8 cellular contexts compared by ENCODE assay signal in the genomic region with DNA sequence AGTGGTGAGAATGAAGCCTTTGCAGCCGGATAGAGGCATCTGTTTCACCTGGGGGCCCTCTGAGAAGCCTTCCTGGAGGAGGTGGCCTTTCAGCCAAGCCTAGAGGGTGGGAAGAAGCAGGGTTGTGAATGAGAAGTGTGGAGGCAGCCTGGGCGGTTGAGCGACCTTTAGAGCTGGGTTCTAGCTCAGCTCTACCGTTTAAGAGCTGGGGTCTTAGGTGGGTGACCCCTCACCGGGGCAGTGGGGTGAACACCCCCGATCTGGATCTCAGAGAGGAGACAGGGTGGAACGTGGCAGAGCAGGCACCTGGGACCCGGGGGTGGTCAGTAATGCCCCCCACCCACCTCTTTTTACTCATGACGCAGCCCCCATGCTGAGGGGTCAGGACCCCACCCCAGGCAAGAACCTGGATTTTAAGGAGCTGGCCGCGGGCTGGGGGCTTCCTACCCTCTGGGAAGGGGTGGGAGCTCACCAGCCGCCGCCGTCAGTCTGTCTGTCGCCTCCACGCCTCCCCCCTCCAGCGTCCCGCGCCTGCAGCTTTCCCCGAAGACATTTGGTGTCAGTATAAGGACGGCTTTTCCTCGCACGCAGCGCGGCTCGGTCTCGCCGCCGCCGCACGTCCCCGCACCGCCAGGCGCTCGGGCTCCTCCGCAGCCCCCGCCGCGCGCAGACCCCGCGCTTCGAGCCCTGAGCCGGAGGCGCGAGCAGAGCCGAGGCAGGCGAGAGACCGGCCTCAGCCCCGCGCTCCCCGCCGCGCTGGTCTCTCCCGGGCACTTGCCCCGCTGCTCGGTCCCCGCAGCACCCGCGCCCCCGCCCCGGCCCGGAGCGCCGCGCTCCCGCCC. TPM values are rescaled to one million over a fixed set of nuclear protein-coding genes. Genes with fewer than 3 reads are reported as not detected.
DNase-seq lines count a peak whose midpoint lies in the region; ATAC-seq, FAIRE-seq and TF ChIP-seq lines count a peak whose summit lies in the region.

No MANE protein-coding gene starts in this region.

- no peaks in the 10 kb centered on the region for H4K20me1 ChIP-seq in astrocyte (ENCODE audit: insufficient read depth, low read length)

- no peaks in the 10 kb centered on the region for H3K79me2 ChIP-seq in astrocyte (ENCODE audit: insufficient read depth, low read length)

- H3K36me3 ChIP-seq in CD4-positive, CD25-positive, alpha-beta regulatory T cell (ENCODE audit: control insufficient read depth, insufficient read depth, low read length) = no peaks in the 10 kb centered on the region
- H3K36me3 ChIP-seq in Peyer's patch (no peaks in the 10 kb centered on the region), astrocyte (ENCODE audit: insufficient read depth, low read length) (no peaks in the 10 kb centered on the region), mucosa of descending colon (ENCODE audit: low read depth) (no peaks in the 10 kb centered on the region)

- peak overlapping the region in 3 of 4 donors; percentile 68 to 81 (median 70) for H3K4me3 Mint-ChIP-seq in CD4-positive, CD25-positive, alpha-beta regulatory T cell
- peak overlapping the region; percentile 76 for H3K4me3 Mint-ChIP-seq in astrocyte (ENCODE audit: unreplicated experiment)

- DNase-seq in CD4-positive, CD25-positive, alpha-beta regulatory T cell = peak in 2 of 3 donors; percentile 36 to 52
- DNase-seq in Peyer's patch (no peak), astrocyte (ENCODE audit: low read depth) (no peak), mucosa of descending colon (peak in 1 of 3 donors; percentile 12), ureter (ENCODE audit: low spot score) (peak; percentile 58), NCI-H524 treated with DMSO at 0.1 percent for 48 hours (lab: John Stamatoyannopoulos, UW) (no peak), NCI-H2029 (lab: John Stamatoyannopoulos, UW) (no peak)

- peaks cover 0 to 2% (median 0%) of the 10 kb centered on the region in 7 donors for H3K9me3 Mint-ChIP-seq in CD4-positive, CD25-positive, alpha-beta regulatory T cell
- H3K9me3 Mint-ChIP-seq in astrocyte (ENCODE audit: unreplicated experiment) = no peaks in the 10 kb centered on the region

- ATAC-seq in CD4-positive, CD25-positive, alpha-beta regulatory T cell (ENCODE audit: low read depth in 2 of 2) = peak; percentile 64 to 72
- ATAC-seq in mucosa of descending colon (peak; percentile 31), HG02885 (IDR thresholded peaks at IDR 0.05; ENCODE audit: poor library complexity, unreplicated experiment) (no peak)

- H3K27me3 ChIP-seq in CD4-positive, CD25-positive, alpha-beta regulatory T cell (ENCODE audit: control insufficient read depth, insufficient read depth, low read length) = peaks cover 13% of the 10 kb centered on the region
- H3K27me3 ChIP-seq in Peyer's patch (peaks cover 0 to 24% of the 10 kb centered on the region in 2 donors), astrocyte (ENCODE audit: insufficient read depth, low read length) (peaks cover 53% of the 10 kb centered on the region)

- H3K4me2 ChIP-seq in astrocyte (ENCODE audit: low read length) = peak overlapping the region; percentile 59

- intact Hi-C loops in mucosa of descending colon (cut with DNase I, micrococcal nuclease) = no loop called here

- no peak overlapping the region for H3K4me3 ChIP-seq in CD4-positive, CD25-positive, alpha-beta regulatory T cell (ENCODE audit: low read depth, low read length)
- H3K4me3 ChIP-seq in Peyer's patch (peak overlapping the region in 3 of 4 donors; percentile 36 to 46 (median 39)), astrocyte (ENCODE audit: insufficient read depth, low read depth, low read length) (no peak overlapping the region), mucosa of descending colon (no peak overlapping the region)

- H3K27ac Mint-ChIP-seq in CD4-positive, CD25-positive, alpha-beta regulatory T cell = no peak overlapping the region
- H3K27ac Mint-ChIP-seq in astrocyte (ENCODE audit: unreplicated experiment) = peak overlapping the region; percentile 91

- H3K4me1 ChIP-seq in CD4-positive, CD25-positive, alpha-beta regulatory T cell (ENCODE audit: control insufficient read depth, insufficient read depth, low read length, poor library complexity, severe bottlenecking) = peaks cover 5% of the 10 kb centered on the region
- H3K4me1 ChIP-seq in Peyer's patch (peaks cover 0 to 16% (median 3%) of the 10 kb centered on the region in 4 donors), astrocyte (ENCODE audit: insufficient read depth, low read length) (no peaks in the 10 kb centered on the region), mucosa of descending colon (ENCODE audit: low read depth) (peaks cover 7% of the 10 kb centered on the region)

- no peak overlapping the region for H2AFZ ChIP-seq in astrocyte (ENCODE audit: low read depth, low read length)

- peaks cover 66% of the 10 kb centered on the region for H3K27me3 Mint-ChIP-seq in CD4-positive, CD25-positive, alpha-beta regulatory T cell
- peaks cover 53% of the 10 kb centered on the region for H3K27me3 Mint-ChIP-seq in astrocyte (ENCODE audit: low read depth, unreplicated experiment)

- no peak overlapping the region for H3K27ac ChIP-seq in CD4-positive, CD25-positive, alpha-beta regulatory T cell (ENCODE audit: insufficient read depth, low read length, poor library complexity, severe bottlenecking)
- H3K27ac ChIP-seq in Peyer's patch (no peak overlapping the region), astrocyte (ENCODE audit: low read depth, low read length) (no peak overlapping the region)

- no peak overlapping the region for H3K9ac ChIP-seq in astrocyte (ENCODE audit: low read length)

- TF ChIP-seq POLR2A in Peyer's patch (IDR thresholded peaks at IDR 0.05) = no peak

- H3K36me3 Mint-ChIP-seq in CD4-positive, CD25-positive, alpha-beta regulatory T cell = no peaks in the 10 kb centered on the region
- peaks cover 3% of the 10 kb centered on the region for H3K36me3 Mint-ChIP-seq in astrocyte (ENCODE audit: low read depth, unreplicated experiment)

- H3K9me3 ChIP-seq in CD4-positive, CD25-positive, alpha-beta regulatory T cell (ENCODE audit: control insufficient read depth in 2 of 2, low read length in 2 of 2) = no peaks in the 10 kb centered on the region
- H3K9me3 ChIP-seq in Peyer's patch (peaks cover 0 to 3% (median 0%) of the 10 kb centered on the region in 4 donors), astrocyte (ENCODE audit: insufficient read depth, low read depth, low read length) (no peaks in the 10 kb centered on the region), mucosa of descending colon (no peaks in the 10 kb centered on the region)

- FAIRE-seq in astrocyte (lab: Jason Lieb, UNC) = no peak

- peaks cover 0 to 8% (median 0%) of the 10 kb centered on the region in 4 donors for H3K4me1 Mint-ChIP-seq in CD4-positive, CD25-positive, alpha-beta regulatory T cell
- H3K4me1 Mint-ChIP-seq in astrocyte (ENCODE audit: low read depth, unreplicated experiment) = no peaks in the 10 kb centered on the region

- TF ChIP-seq CTCF in Peyer's patch (IDR thresholded peaks at IDR 0.05) = peak in 3 of 6 experiments; percentile 22 to 28 (median 25)
- no peak for TF ChIP-seq CTCF in astrocyte (IDR thresholded peaks at IDR 0.05; ENCODE audit: insufficient read depth, low read depth, low read length)
- no peak for TF ChIP-seq CTCF in mucosa of descending colon (IDR thresholded peaks at IDR 0.05)

RNA-seq across cellular contexts. Expression of gene CACNA1I, which starts 13.4 kb away (rescaled TPM):
- total RNA-seq in CD4-positive, CD25-positive, alpha-beta regulatory T cell = 10.6 TPM
- polyA plus RNA-seq in CD4-positive, CD25-positive, alpha-beta regulatory T cell = under 1 TPM; 0.06 to 0.45 (median 0.30) TPM
- total RNA-seq in Peyer's patch (1 to 10 TPM in 3 of 4 donors, under 1 TPM in 1; 0.95 to 6.6 (median 1.6) TPM), astrocyte (0.11 and 0.17 TPM in 2 replicates), mucosa of descending colon (under 1 TPM; 0.19 to 0.41 (median 0.20) TPM), ureter (0.75 TPM)

RNA-seq across cellular contexts. Expression of gene RPS19BP1, which starts 24.6 kb away (rescaled TPM):
- 42.9 TPM for total RNA-seq in CD4-positive, CD25-positive, alpha-beta regulatory T cell
- 100 to 1,000 TPM; 102 to 117 (median 110) TPM for polyA plus RNA-seq in CD4-positive, CD25-positive, alpha-beta regulatory T cell
- total RNA-seq in Peyer's patch (100 to 1,000 TPM in 1 of 4 donors, 10 to 100 TPM in 3; 59.4 to 132 (median 93.7) TPM), astrocyte (45.5 and 58.7 TPM in 2 replicates), mucosa of descending colon (10 to 100 TPM; 59.1 to 77.7 (median 61.2) TPM), ureter (43.2 TPM)

RNA-seq across cellular contexts. Expression of gene ATF4, which starts 36.8 kb away (rescaled TPM):
- 246 TPM for total RNA-seq in CD4-positive, CD25-positive, alpha-beta regulatory T cell
- 10 to 100 TPM; 58.2 to 75.2 (median 69.1) TPM for polyA plus RNA-seq in CD4-positive, CD25-positive, alpha-beta regulatory T cell
- total RNA-seq in Peyer's patch (100 to 1,000 TPM; 222 to 550 (median 280) TPM), astrocyte (502 and 508 TPM in 2 replicates), mucosa of descending colon (100 to 1,000 TPM; 201 to 581 (median 205) TPM), ureter (381 TPM)

RNA-seq across cellular contexts. Expression of gene MIEF1, which starts 55.1 kb away (rescaled TPM):
- total RNA-seq in CD4-positive, CD25-positive, alpha-beta regulatory T cell = 16.0 TPM
- polyA plus RNA-seq in CD4-positive, CD25-positive, alpha-beta regulatory T cell = 10 to 100 TPM; 24.0 to 39.8 (median 29.8) TPM
- 10 to 100 TPM; 16.5 to 51.0 (median 41.3) TPM for total RNA-seq in Peyer's patch
- total RNA-seq in astrocyte = 34.2 and 35.6 TPM in 2 replicates
- total RNA-seq in mucosa of descending colon = 10 to 100 TPM; 29.8 to 38.4 (median 34.0) TPM
- 30.1 TPM for total RNA-seq in ureter

Comparison
In these comparisons a context has a peak if more than half of its experiments do, and no peak if none do; other contexts are left out.
1. DNase-seq: peak in CD4-positive, CD25-positive, alpha-beta regulatory T cell (2 of 3) and ureter (single experiment); none in Peyer's patch (0 of 3), astrocyte (single experiment), NCI-H524 treated with DMSO at 0.1 percent for 48 hours (single experiment) and NCI-H2029 (single experiment).
2. H3K4me3 ChIP-seq: peak in Peyer's patch (3 of 4); none in CD4-positive, CD25-positive, alpha-beta regulatory T cell (single experiment), astrocyte (single experiment) and mucosa of descending colon (single experiment).